ENCODE assay signal across 27 cellular contexts in genomic region chr2:206023183-206023582, GRCh38.
DNase-seq lines count a peak whose midpoint lies in the region; ATAC-seq, FAIRE-seq and TF ChIP-seq lines count a peak whose summit lies in the region.
"Had no signal": no experiment of that assay in that cellular context is flagged by ENCODE, and none has a peak within 500 bp of the region (broad histone marks: within the 10 kb centered on the region; RNA-seq: fewer than 3 reads in every experiment).

No MANE protein-coding gene starts in this region.

- H3K27me3 ChIP-seq in liver (ENCODE audit: control insufficient read depth in 4 of 4, insufficient read depth in 4 of 4, low read length in 3 of 4) (no peaks in the 10 kb centered on the region), HepG2 (ENCODE audit: control insufficient read depth in 1 of 2, insufficient read depth in 2 of 2, low read length in 2 of 2) (no peaks in the 10 kb centered on the region), SK-N-SH (ENCODE audit: insufficient read depth) (no peaks in the 10 kb centered on the region), thoracic aorta (replicated peaks; ENCODE audit: insufficient read depth) (no peaks in the 10 kb centered on the region)
- H3K27me3 ChIP-seq: Peyer's patch, right lobe of liver, SJCRH30, upper lobe of left lung had no signal

- no TSS peak for BruUV-seq in HepG2 (replicated peaks; lab: Mats Ljungman, UMichigan)

- H3K4me3 ChIP-seq in liver (ENCODE audit: low read depth in 1 of 3, low read length in 3 of 3) (no peak overlapping the region), HepG2 (replicated peaks in 1 of 3; ENCODE audit: insufficient read depth in 1 of 3, low read depth in 2 of 3, low read length in 3 of 3) (no peak overlapping the region), SK-N-SH (ENCODE audit: low read depth in 2 of 2, low read length in 1 of 2) (no peak overlapping the region), thoracic aorta (no peak overlapping the region)
- H3K4me3 ChIP-seq: Peyer's patch, right lobe of liver, SJCRH30, upper lobe of left lung had no signal

- CTCF ChIA-PET in HepG2 (lab: Yijun Ruan, JAX; ENCODE audit: low intra/inter-chr PET ratio, low total read pairs) = no interaction called here
- CTCF ChIA-PET in SK-N-SH (lab: Yijun Ruan, JAX) = interaction anchor here (0.6 to 1.0 kb wide), 2 partner anchors 9 to 141 kb away, joined by 3 read pairs; no protein-coding TSS in a partner anchor

- H4K20me1 ChIP-seq in HepG2 (ENCODE audit: insufficient read depth, low read length) (no peaks in the 10 kb centered on the region), SK-N-SH (ENCODE audit: insufficient read depth) (no peaks in the 10 kb centered on the region)

- H3F3A ChIP-seq in SK-N-SH (replicated peaks; ENCODE audit: insufficient read depth) = no peaks in the 10 kb centered on the region

- no peaks in the 10 kb centered on the region for H3K9me3 ChIP-seq in liver (ENCODE audit: control insufficient read depth in 4 of 4, low read length in 3 of 4)
- H3K9me3 ChIP-seq in HepG2 (ENCODE audit: low read length) = no peaks in the 10 kb centered on the region
- no peaks in the 10 kb centered on the region for H3K9me3 ChIP-seq in SK-N-SH
- H3K9me3 ChIP-seq in thoracic aorta = no peaks in the 10 kb centered on the region
- H3K9me3 ChIP-seq: Peyer's patch, right lobe of liver, SJCRH30, upper lobe of left lung had no signal

- H3K36me3 ChIP-seq in liver (ENCODE audit: control insufficient read depth in 4 of 4, insufficient read depth in 3 of 4, low read depth in 1 of 4, low read length in 3 of 4) (peaks cover 1 to 16% (median 14%) of the 10 kb centered on the region in 4 donors), HepG2 (replicated peaks in 1 of 2; ENCODE audit: control insufficient read depth in 1 of 2, insufficient read depth in 2 of 2, low read length in 2 of 2) (peaks cover 12 to 50% of the 10 kb centered on the region in 2 experiments), SK-N-SH (replicated peaks in 1 of 2; ENCODE audit: control insufficient read depth in 1 of 2, insufficient read depth in 2 of 2, low read length in 1 of 2) (peaks cover 9 to 26% of the 10 kb centered on the region in 2 experiments), thoracic aorta (peaks cover 4% of the 10 kb centered on the region)

- ATAC-seq in HepG2 = no peak
- no peak for ATAC-seq in thoracic aorta (ENCODE audit: insufficient number of reproducible peaks, low FRiP score, low read depth)
- no peak for ATAC-seq in HG03196 (IDR thresholded peaks at IDR 0.05; ENCODE audit: unreplicated experiment)
- ATAC-seq: T-helper 17 cell had no signal

- no peaks in the 10 kb centered on the region for H3K4me1 ChIP-seq in liver (ENCODE audit: control insufficient read depth in 4 of 4, insufficient read depth in 4 of 4, low read length in 3 of 4)
- no peaks in the 10 kb centered on the region for H3K4me1 ChIP-seq in HepG2 (ENCODE audit: insufficient read depth, low read length)
- no peaks in the 10 kb centered on the region for H3K4me1 ChIP-seq in SK-N-SH (ENCODE audit: control insufficient read depth in 1 of 2, insufficient read depth in 2 of 2, low read depth in 1 of 2, low read length in 1 of 2)
- no peaks in the 10 kb centered on the region for H3K4me1 ChIP-seq in thoracic aorta (ENCODE audit: control insufficient read depth in 1 of 2, low read depth in 2 of 2)
- H3K4me1 ChIP-seq: Peyer's patch, right lobe of liver, SJCRH30, upper lobe of left lung had no signal

- DNase-seq in HepG2 (ENCODE audit: low spot score) (no peak), SK-N-SH (no peak), fibroblast of peridontal ligament (ENCODE audit: extremely low read depth) (peak; percentile 32), thoracic aorta (ENCODE audit: low spot score) (no peak), DMS114 treated with DMSO at 0.1 percent for 48 hours (lab: John Stamatoyannopoulos, UW; ENCODE audit: unreplicated experiment) (no peak), AG08396 (ENCODE audit: low spot score) (no peak)
- DNase-seq: activated CD4-positive, alpha-beta T cell treated with anti-CD3 and anti-CD28 coated beads for 1 hour; activated CD8-positive, alpha-beta memory T cell treated with anti-CD3 and anti-CD28 coated beads for 24 hours; activated effector memory CD4-positive, alpha-beta T cell treated with anti-CD3 and anti-CD28 coated beads, Interleukin-2, amount 50 U/mL, for 16 hours; activated naive CD8-positive, alpha-beta T cell treated with anti-CD3 and anti-CD28 coated beads, Interleukin-2, amount 10 ng/mL, durations not matched to agents 7 days and 5 days; DMS79 treated with DMSO at 0.1 percent for 48 hours; effector CD8-positive, alpha-beta T cell; kidney glomerular epithelial cell; NCI-H1105 treated with DMSO at 0.1 percent for 48 hours; NCI-H2029 treated with DMSO at 0.1 percent for 48 hours; NCI-H226; NCI-H69; Peyer's patch; right lobe of liver; SJCRH30; stimulated activated CD4-positive, alpha-beta T cell treated with anti-CD3 and anti-CD28 coated beads, Interleukin-2, amount 100 ng/mL, for 48 hours; T-helper 17 cell; upper lobe of left lung had no signal

- H3K4me2 ChIP-seq in HepG2 (ENCODE audit: low read depth, low read length) = no peak overlapping the region
- H3K4me2 ChIP-seq in SK-N-SH = no peak overlapping the region

- 77% methylated on average over 8 of the region's 8 CpGs for WGBS in liver
- 96% methylated on average over 8 of the region's 8 CpGs for whole genome bisulfite sequencing in HepG2 (ENCODE audit: low lambda C conversion rate)
- 79% methylated on average over 8 of the region's 8 CpGs for WGBS in SK-N-SH (ENCODE audit: low lambda C conversion rate)

- POLR2A ChIA-PET in HepG2 (lab: Yijun Ruan, JAX) = no interaction called here
- POLR2A ChIA-PET in SK-N-SH (lab: Yijun Ruan, JAX) = no interaction called here

- no peak for FAIRE-seq in HepG2 (lab: Jason Lieb, UNC)
- FAIRE-seq: colon had no signal

- TF ChIP-seq CTCF in liver (IDR thresholded peaks at IDR 0.05; ENCODE audit: low read depth, low read length, missing input control) (peak; percentile 19), HepG2 (CRISPR knock-in tag; IDR thresholded peaks at IDR 0.05) (no peak), SK-N-SH (IDR thresholded peaks at IDR 0.05) (peak; percentile 42), thoracic aorta (IDR thresholded peaks at IDR 0.05) (peak; percentile 27)

- no peaks in the 10 kb centered on the region for H3K79me2 ChIP-seq in HepG2 (ENCODE audit: insufficient read depth, low read length)
- H3K79me2 ChIP-seq in SK-N-SH (ENCODE audit: insufficient read depth) = no peaks in the 10 kb centered on the region

- in situ Hi-C loops in HepG2 (cut with HindIII; ENCODE audit: extremely low pct_ligation_motif_present, low pct_unique_long_range_greater_than_20kb) = no loop called here

- H2AFZ ChIP-seq in HepG2 (ENCODE audit: low read length) (no peak overlapping the region), SK-N-SH (ENCODE audit: low read depth) (no peak overlapping the region)

- intact Hi-C loops in HepG2 (cut with micrococcal nuclease; ENCODE audit: unreplicated experiment) = no loop called here

- no peak overlapping the region for H3K27ac ChIP-seq in liver (ENCODE audit: low read depth in 1 of 2, low read length in 2 of 2)
- H3K27ac ChIP-seq in HepG2 (ENCODE audit: extremely low read length, insufficient read depth, low read length) = no peak overlapping the region
- H3K27ac ChIP-seq in SK-N-SH (ENCODE audit: low read depth in 2 of 2, low read length in 1 of 2) = no peak overlapping the region
- H3K27ac ChIP-seq in thoracic aorta = no peak overlapping the region
- H3K27ac ChIP-seq: epithelial cell of prostate, Peyer's patch, right lobe of liver, SJCRH30, upper lobe of left lung had no signal

- no peak for TF ChIP-seq POLR2A in HepG2 (IDR thresholded peaks at IDR 0.05; ENCODE audit: insufficient read depth in 1 of 2, low read depth in 2 of 2, low read length in 2 of 2)

- no peaks in the 10 kb centered on the region for H3K9me2 ChIP-seq in SK-N-SH

- TF ChIP-seq RAD21 in liver (IDR thresholded peaks at IDR 0.05) (peak; percentile 34 to 41), HepG2 (CRISPR knock-in tag; IDR thresholded peaks at IDR 0.05) (no peak), SK-N-SH (IDR thresholded peaks at IDR 0.05; ENCODE audit: low read length) (peak; percentile 26; the same call in 1 of the 2 replicates)

- H3K9ac ChIP-seq in liver (ENCODE audit: low read depth in 1 of 2, low read length in 2 of 2) (no peak overlapping the region), HepG2 (ENCODE audit: insufficient read depth, low read depth, low read length) (no peak overlapping the region), SK-N-SH (no peak overlapping the region)

- TF ChIP-seq EP300 in HepG2 (IDR thresholded peaks at IDR 0.05; ENCODE audit: low read depth in 2 of 2, low read length in 2 of 2) (no peak), HepG2 (CRISPR knock-in tag; IDR thresholded peaks at IDR 0.05; ENCODE audit: borderline replicate concordance) (no peak), SK-N-SH (IDR thresholded peaks at IDR 0.05; ENCODE audit: borderline replicate concordance in 1 of 2, low read depth in 1 of 2, low read length in 1 of 2) (no peak)

TF ChIP-seq in HepG2, 621 proteins besides CTCF, POLR2A, EP300 and RAD21 (continues in another document):
- TF ChIP-seq TEAD2 (CRISPR knock-in tag; IDR thresholded peaks at IDR 0.05) (no peak), CHCHD3 (CRISPR knock-in tag; IDR thresholded peaks at IDR 0.05) (no peak), NR2F2 (IDR thresholded peaks at IDR 0.05; ENCODE audit: borderline replicate concordance, low read depth) (no peak), ZNF678 (CRISPR knock-in tag; IDR thresholded peaks at IDR 0.05) (no peak), IRX3 (CRISPR knock-in tag; IDR thresholded peaks at IDR 0.05; ENCODE audit: borderline replicate concordance, low read depth) (no peak), SYNCRIP (IDR thresholded peaks at IDR 0.05; ENCODE audit: insufficient read depth, low read depth, low read length) (no peak), ZNF790 (CRISPR knock-in tag; IDR thresholded peaks at IDR 0.05; ENCODE audit: borderline replicate concordance) (no peak)

TF ChIP-seq in SK-N-SH, 30 proteins besides CTCF, POLR2A, EP300 and RAD21 (continues in another document):
- no peak for TF ChIP-seq PBX3 (IDR thresholded peaks at IDR 0.05)
